8 cellular contexts compared by ENCODE assay signal in the genomic region with DNA sequence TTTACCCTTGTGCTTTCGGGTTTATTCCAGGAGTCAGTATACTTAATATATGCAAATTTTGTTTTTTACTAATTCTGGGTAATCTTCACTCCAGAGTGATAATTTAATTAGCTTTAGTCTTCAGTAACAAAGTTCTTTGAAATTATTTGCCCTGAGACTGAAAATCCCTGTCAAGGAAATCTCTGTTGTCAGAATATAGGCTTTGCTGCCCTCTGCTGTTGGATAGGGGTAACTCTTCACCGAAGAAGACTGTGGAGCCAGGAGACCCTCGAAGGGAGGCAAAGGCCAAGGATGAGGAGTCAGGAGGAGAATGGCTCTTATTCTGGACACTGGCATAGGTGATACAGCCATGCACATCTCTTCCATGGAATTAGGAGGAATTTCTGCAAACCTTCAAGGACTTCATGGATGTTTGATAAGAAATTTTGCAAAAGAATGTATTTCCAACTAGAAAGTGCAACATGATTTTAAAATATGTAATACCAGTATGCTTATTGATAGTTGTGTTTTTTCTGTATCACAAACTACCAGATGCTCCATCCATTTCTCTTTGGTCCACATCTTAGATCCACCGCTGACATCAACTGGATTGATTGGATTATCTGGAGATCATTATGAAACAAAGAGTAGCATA.
A peak's percentile ranks its signal among the peaks of the same experiment; 100 is the strongest.
DNase-seq lines count a peak whose midpoint lies in the region; ATAC-seq, FAIRE-seq and TF ChIP-seq lines count a peak whose summit lies in the region.

No MANE protein-coding gene starts in this region.

- H3K4me1 ChIP-seq in A549 (peaks cover 3% of the 10 kb centered on the region; the same call in 1 of the 3 replicates), SJCRH30 (peaks cover 18% of the 10 kb centered on the region)
- H3K4me1 ChIP-seq in naive thymus-derived CD4-positive, alpha-beta T cell (ENCODE audit: control insufficient read depth in 2 of 2, insufficient read depth in 2 of 2, low read length in 2 of 2) = no peaks in the 10 kb centered on the region

- no peak overlapping the region for H3K4me2 ChIP-seq in A549

- no peaks in the 10 kb centered on the region for H3K4me1 Mint-ChIP-seq in naive thymus-derived CD4-positive, alpha-beta T cell

- TF ChIP-seq POLR2A in A549 (IDR thresholded peaks at IDR 0.05; ENCODE audit: low read length) = no peak

- POLR2A ChIA-PET in A549 (lab: Yijun Ruan, JAX) = no interaction called here
- POLR2A ChIA-PET in naive thymus-derived CD4-positive, alpha-beta T cell (lab: Charles Lee) = no interaction called here

- 0 out of 6 replicates have a peak overlapping the region, but pooled peaks of 1 of the 2 experiments have one; percentile 20 for H3K27ac ChIP-seq in A549
- H3K27ac ChIP-seq in SJCRH30 = peak overlapping the region; percentile 13
- no peak overlapping the region for H3K27ac ChIP-seq in naive thymus-derived CD4-positive, alpha-beta T cell (ENCODE audit: low read depth, low read length)

- TF ChIP-seq EP300 in A549 (IDR thresholded peaks at IDR 0.05) = no peak

- H3K9me3 ChIP-seq in A549 (no peaks in the 10 kb centered on the region), SJCRH30 (replicated peaks) (no peaks in the 10 kb centered on the region)
- no peaks in the 10 kb centered on the region for H3K9me3 ChIP-seq in naive thymus-derived CD4-positive, alpha-beta T cell (ENCODE audit: control insufficient read depth in 2 of 3, low read length in 3 of 3)

- TF ChIP-seq CTCF in A549 (IDR thresholded peaks at IDR 0.05) = peak; percentile 96
- peak; percentile 81 for TF ChIP-seq CTCF in GM06990 (IDR thresholded peaks at IDR 0.05; ENCODE audit: insufficient read depth, low read length, poor library complexity, severe bottlenecking)
- peak; percentile 80 for TF ChIP-seq CTCF in LNCAP (IDR thresholded peaks at IDR 0.05)

- intact Hi-C loops in naive thymus-derived CD4-positive, alpha-beta T cell (cut with micrococcal nuclease) = loop anchor here (1.0 to 5.0 kb wide), 3 partner anchors 527 to 732 kb away; no protein-coding TSS in a partner anchor

- H3K36me3 ChIP-seq in GM06990 (ENCODE audit: control insufficient read depth, insufficient read depth, low read length) (no peaks in the 10 kb centered on the region), H7 (replicated peaks; ENCODE audit: control insufficient read depth, insufficient read depth, low read length) (no peaks in the 10 kb centered on the region), SJCRH30 (no peaks in the 10 kb centered on the region)
- no peaks in the 10 kb centered on the region for H3K36me3 ChIP-seq in naive thymus-derived CD4-positive, alpha-beta T cell (ENCODE audit: control insufficient read depth in 2 of 3, insufficient read depth in 3 of 3, low read length in 3 of 3)

- peak; percentile 78 to 95 for ATAC-seq in A549
- peak; percentile 60 for ATAC-seq in esophagus mucosa
- ATAC-seq in naive thymus-derived CD4-positive, alpha-beta T cell = peak; percentile 53
- ATAC-seq in HG03457 (IDR thresholded peaks at IDR 0.05; ENCODE audit: unreplicated experiment) = no peak

- DNase-seq in A549 (ENCODE audit: low read depth in 1 of 2, low spot score in 1 of 2) (peak; percentile 54 to 55), GM06990 (ENCODE audit: extremely low read depth, insufficient read length) (no peak), H7 (peak; percentile 35), SJCRH30 (peak; percentile 61 to 93)
- peak in 5 of 9 donors; percentile 9 to 24 (median 20) for DNase-seq in naive thymus-derived CD4-positive, alpha-beta T cell

- peak; percentile 82 for FAIRE-seq in A549 (lab: Jason Lieb, UNC)

- H3K9me3 Mint-ChIP-seq in naive thymus-derived CD4-positive, alpha-beta T cell = no peaks in the 10 kb centered on the region

- H3K4me3 ChIP-seq in A549 (no peak overlapping the region), GM06990 (replicated peaks; ENCODE audit: low read depth, low read length) (no peak overlapping the region), H7 (ENCODE audit: insufficient read depth, low read depth, low read length) (no peak overlapping the region), SJCRH30 (no peak overlapping the region)
- H3K4me3 ChIP-seq in naive thymus-derived CD4-positive, alpha-beta T cell (ENCODE audit: low read length) = no peak overlapping the region

- no peaks in the 10 kb centered on the region for H3K27me3 ChIP-seq in GM06990 (replicated peaks; ENCODE audit: control insufficient read depth, insufficient read depth, low read length)
- no peaks in the 10 kb centered on the region for H3K27me3 ChIP-seq in H7 (ENCODE audit: control insufficient read depth, insufficient read depth, low read length)
- H3K27me3 ChIP-seq in SJCRH30 = no peaks in the 10 kb centered on the region
- no peaks in the 10 kb centered on the region for H3K27me3 ChIP-seq in naive thymus-derived CD4-positive, alpha-beta T cell (ENCODE audit: control insufficient read depth in 2 of 2, insufficient read depth in 2 of 2, low read length in 2 of 2)

- peak; percentile 97 for TF ChIP-seq RAD21 in A549 (conservative IDR thresholded peaks at IDR 0.05 in 1 of 2, IDR thresholded peaks at IDR 0.05 in 1 of 2)

- H3K27ac Mint-ChIP-seq in naive thymus-derived CD4-positive, alpha-beta T cell = no peak overlapping the region

- peaks cover 6 to 21% (median 20%) of the 10 kb centered on the region in 5 donors for H3K27me3 Mint-ChIP-seq in naive thymus-derived CD4-positive, alpha-beta T cell

- CTCF ChIA-PET in A549 (lab: Yijun Ruan, JAX) = interaction anchor here (0.5 to 8.8 kb wide), 38 partner anchors 9 to 779 kb away, joined by 3 to 156 read pairs (median 4); a partner anchor contains a TSS
- CTCF ChIA-PET in naive thymus-derived CD4-positive, alpha-beta T cell (lab: Charles Lee) = interaction anchor here (0.7 to 1.0 kb wide), 3 partner anchors 10 to 1016 kb away, joined by 3 read pairs; no protein-coding TSS in a partner anchor

- no peaks in the 10 kb centered on the region for H3K36me3 Mint-ChIP-seq in naive thymus-derived CD4-positive, alpha-beta T cell

- 42% methylated on average over 4 of the region's 4 CpGs for WGBS in A549 (ENCODE audit: missing lambda C conversion rate)

- no peak overlapping the region for H3K4me3 Mint-ChIP-seq in naive thymus-derived CD4-positive, alpha-beta T cell

TF ChIP-seq in A549, 52 proteins besides CTCF, POLR2A, EP300 and RAD21:
- TF ChIP-seq SMC3 (IDR thresholded peaks at IDR 0.05) (peak; percentile 98), JUN (IDR thresholded peaks at IDR 0.05) (no peak)
